ENCODE assay signal across 34 cellular contexts in genomic region chr20:22384978-22385377, GRCh38.
"Had no signal": no experiment of that assay in that cellular context is flagged by ENCODE, and none has a peak within 500 bp of the region (broad histone marks: within the 10 kb centered on the region; RNA-seq: fewer than 3 reads in every experiment).

No MANE protein-coding gene starts in this region.

- ATAC-seq: activated CD8-positive, alpha-beta T cell treated with anti-CD3 and anti-CD28 coated beads for 36 hours; activated naive CD4-positive, alpha-beta T cell treated with anti-CD3 and anti-CD28 coated beads, Interleukin-2, amount 50 U/mL, for 72 hours; activated T-cell treated with anti-CD3 and anti-CD28 coated beads, Interleukin-2, amount 50 U/mL, for 4 hours; activated T-cell treated with anti-CD3 and anti-CD28 coated beads, Interleukin-2, amount 50 U/mL, for 72 hours; activated T-helper 17 cell treated with anti-CD3 and anti-CD28 coated beads, Interleukin-2, amount 50 U/mL, for 72 hours; body of pancreas; T-helper 17 cell had no signal

- DNase-seq: activated B cell treated with CpG ODN at 0.5 μM for 24 hours; activated CD4-positive, alpha-beta memory T cell treated with anti-CD3 and anti-CD28 coated beads for 36 hours; activated CD4-positive, alpha-beta T cell treated with anti-CD3 and anti-CD28 coated beads for 4 hours; activated CD4-positive, alpha-beta T cell treated with anti-CD3 and anti-CD28 coated beads, Interleukin-2, amount 10 ng/mL, durations not matched to agents 24 days and 14 days; activated CD4-positive, alpha-beta T cell treated with anti-CD3 and anti-CD28 coated beads, Interleukin-2, amount 50 U/mL, for 1 hour; activated CD4-positive, alpha-beta T cell treated with anti-CD3 and anti-CD28 coated beads, Interleukin-2, amount 50 U/mL, for 4 hours; activated CD4-positive, CD25-positive, alpha-beta regulatory T cell treated with anti-CD3 and anti-CD28 coated beads, Interleukin-2, amount 50 U/mL, for 72 hours; activated CD8-positive, alpha-beta memory T cell treated with anti-CD3 and anti-CD28 coated beads, Interleukin-2, amount 50 U/mL, for 4 hours; activated CD8-positive, alpha-beta T cell treated with anti-CD3 and anti-CD28 coated beads for 36 hours; activated effector memory CD4-positive, alpha-beta T cell treated with anti-CD3 and anti-CD28 coated beads, Interleukin-2, amount 50 U/mL, for 16 hours; activated gamma-delta T cell treated with Interleukin-2 at 50 U/mL for 16 hours; activated naive CD4-positive, alpha-beta T cell; activated naive CD4-positive, alpha-beta T cell treated with anti-CD3 and anti-CD28 coated beads for 36 hours; activated naive CD4-positive, alpha-beta T cell treated with anti-CD3 and anti-CD28 coated beads, Interleukin-2, amount 50 U/mL, for 16 hours; activated naive CD8-positive, alpha-beta T cell treated with anti-CD3 and anti-CD28 coated beads for 36 hours; activated T-cell treated with anti-CD3 and anti-CD28 coated beads for 4 hours; activated T-cell treated with anti-CD3 and anti-CD28 coated beads, Interleukin-2, amount 50 U/mL, for 1 hour; activated T-cell treated with anti-CD3 and anti-CD28 coated beads, Interleukin-2, amount 50 U/mL, for 4 hours; activated T-cell treated with anti-CD3 and anti-CD28 coated beads, Interleukin-2, amount 50 U/mL, for 72 hours; adrenal gland; amniotic stem cell; aorta; body of pancreas; brain microvascular endothelial cell; central memory CD4-positive, alpha-beta T cell; T-helper 17 cell; T1000 had no signal

- H3K27ac ChIP-seq: adrenal gland, body of pancreas, brain microvascular endothelial cell, breast epithelium, VCaP had no signal

- H3K9me3 ChIP-seq: adrenal gland, body of pancreas, breast epithelium had no signal

- FAIRE-seq: astrocyte, colon, TTC549 had no signal

- H3K27me3 ChIP-seq: body of pancreas, brain microvascular endothelial cell had no signal

- H3K36me3 ChIP-seq: adrenal gland, brain microvascular endothelial cell, breast epithelium had no signal

- H3K4me3 ChIP-seq: adrenal gland, body of pancreas, breast epithelium had no signal

- H3K4me1 ChIP-seq: adrenal gland, breast epithelium had no signal
